10 cellular contexts compared by ENCODE assay signal in genomic region chr1:247906504-247907047, GRCh38. TPM values are rescaled to one million over a fixed set of nuclear protein-coding genes. Genes with fewer than 3 reads are reported as not detected.
DNase-seq lines count a peak whose midpoint lies in the region; ATAC-seq lines count a peak whose summit lies in the region.
"Had no signal": no experiment of that assay in that cellular context is flagged by ENCODE, and none has a peak within 500 bp of the region (broad histone marks: within the 10 kb centered on the region; RNA-seq: fewer than 3 reads in every experiment).

No MANE protein-coding gene starts in this region.

- peak overlapping the region; percentile 61 for H3K4me3 Mint-ChIP-seq in activated CD8-positive, alpha-beta memory T cell treated with anti-CD3 and anti-CD28 coated beads, Interleukin-2, amount 10 ng/mL, durations not matched to agents 7 days and 5 days
- peak overlapping the region; percentile 75 for H3K4me3 Mint-ChIP-seq in stimulated activated effector memory CD8-positive, alpha-beta T cell treated with anti-CD3 and anti-CD28 coated beads, Interleukin-12 subunit alpha, Interleukin-12 subunit beta, amount 100 ng/mL, for 72 hours
- H3K4me3 Mint-ChIP-seq: neural crest cell had no signal

- H3K27ac ChIP-seq in SK-N-MC: peak overlapping the region; percentile 68
- no peak overlapping the region for H3K27ac ChIP-seq in epithelial cell of prostate
- H3K27ac ChIP-seq: C4-2B had no signal

- H3K27ac Mint-ChIP-seq in activated CD8-positive, alpha-beta memory T cell treated with anti-CD3 and anti-CD28 coated beads, Interleukin-2, amount 10 ng/mL, durations not matched to agents 7 days and 5 days: peak overlapping the region; percentile 67
- peak overlapping the region; percentile 93 for H3K27ac Mint-ChIP-seq in stimulated activated effector memory CD8-positive, alpha-beta T cell treated with anti-CD3 and anti-CD28 coated beads, Interleukin-12 subunit alpha, Interleukin-12 subunit beta, amount 100 ng/mL, for 72 hours

- H3K27me3 Mint-ChIP-seq in activated CD8-positive, alpha-beta memory T cell treated with anti-CD3 and anti-CD28 coated beads, Interleukin-2, amount 10 ng/mL, durations not matched to agents 7 days and 5 days: no peaks in the 10 kb centered on the region

- H3K36me3 ChIP-seq in SK-N-MC (ENCODE audit: insufficient read depth, low read length): no peaks in the 10 kb centered on the region

- H3K9me3 ChIP-seq in SK-N-MC (ENCODE audit: low read depth, low read length): no peaks in the 10 kb centered on the region

- H3K9ac ChIP-seq in SK-N-MC (ENCODE audit: insufficient read length): no peak overlapping the region

- ATAC-seq in activated CD8-positive, alpha-beta memory T cell treated with anti-CD3 and anti-CD28 coated beads, Interleukin-2, amount 10 ng/mL, durations not matched to agents 7 days and 5 days: peak; percentile 66
- peak; percentile 83 for ATAC-seq in stimulated activated effector memory CD8-positive, alpha-beta T cell treated with anti-CD3 and anti-CD28 coated beads, Interleukin-12 subunit alpha, Interleukin-12 subunit beta, amount 100 ng/mL, for 72 hours
- ATAC-seq in GM19397 (IDR thresholded peaks at IDR 0.05; ENCODE audit: unreplicated experiment) (no peak), HG03045 (IDR thresholded peaks at IDR 0.05; ENCODE audit: unreplicated experiment) (no peak)

- CTCF ChIA-PET in activated CD8-positive, alpha-beta memory T cell treated with anti-CD3 and anti-CD28 coated beads, Interleukin-2, amount 10 ng/mL, durations not matched to agents 7 days and 5 days (lab: Charles Lee): interaction anchor here (0.7 kb wide), 1 partner anchor 30 kb away, joined by 3 read pairs; no protein-coding TSS in a partner anchor

- no peak for DNase-seq in activated CD8-positive, alpha-beta memory T cell treated with anti-CD3 and anti-CD28 coated beads, Interleukin-2, amount 10 ng/mL, durations not matched to agents 7 days and 5 days
- DNase-seq in activated CD8-positive, alpha-beta memory T cell treated with anti-CD3 and anti-CD28 coated beads for 24 hours: no peak
- DNase-seq in SK-N-MC (ENCODE audit: low read depth, low spot score) (peak; percentile 72), epithelial cell of prostate (ENCODE audit: low read depth, low spot score) (peak; percentile 29)
- DNase-seq in stimulated activated effector memory CD8-positive, alpha-beta T cell treated with anti-CD3 and anti-CD28 coated beads, Interleukin-12 subunit alpha, Interleukin-12 subunit beta, amount 100 ng/mL, for 72 hours (ENCODE audit: low spot score in 2 of 2): no peak
- DNase-seq in NK-92 treated with Interleukin-12 subunit alpha and Interleukin-12 subunit beta, amount 100 ng/mL, for 24 hours (lab: John Stamatoyannopoulos, UW): no peak

- peaks cover 2% of the 10 kb centered on the region for H3K9me3 Mint-ChIP-seq in activated CD8-positive, alpha-beta memory T cell treated with anti-CD3 and anti-CD28 coated beads, Interleukin-2, amount 10 ng/mL, durations not matched to agents 7 days and 5 days (ENCODE audit: low read depth)
- H3K9me3 Mint-ChIP-seq in stimulated activated effector memory CD8-positive, alpha-beta T cell treated with anti-CD3 and anti-CD28 coated beads, Interleukin-12 subunit alpha, Interleukin-12 subunit beta, amount 100 ng/mL, for 72 hours: peaks cover 6% of the 10 kb centered on the region

- H3K36me3 Mint-ChIP-seq in activated CD8-positive, alpha-beta memory T cell treated with anti-CD3 and anti-CD28 coated beads, Interleukin-2, amount 10 ng/mL, durations not matched to agents 7 days and 5 days: no peaks in the 10 kb centered on the region
- H3K36me3 Mint-ChIP-seq in stimulated activated effector memory CD8-positive, alpha-beta T cell treated with anti-CD3 and anti-CD28 coated beads, Interleukin-12 subunit alpha, Interleukin-12 subunit beta, amount 100 ng/mL, for 72 hours: no peaks in the 10 kb centered on the region

- H3K4me1 Mint-ChIP-seq in activated CD8-positive, alpha-beta memory T cell treated with anti-CD3 and anti-CD28 coated beads, Interleukin-2, amount 10 ng/mL, durations not matched to agents 7 days and 5 days: peaks cover 20% of the 10 kb centered on the region
- H3K4me1 Mint-ChIP-seq in stimulated activated effector memory CD8-positive, alpha-beta T cell treated with anti-CD3 and anti-CD28 coated beads, Interleukin-12 subunit alpha, Interleukin-12 subunit beta, amount 100 ng/mL, for 72 hours: peaks cover 33% of the 10 kb centered on the region
- H3K4me1 Mint-ChIP-seq: neural crest cell had no signal

- H3K4me3 ChIP-seq in SK-N-MC: peak overlapping the region; percentile 29

RNA-seq across cellular contexts. Expression of gene OR2W3, which starts 11.2 kb away (rescaled TPM):
- not detected for total RNA-seq in activated CD8-positive, alpha-beta memory T cell treated with anti-CD3 and anti-CD28 coated beads, Interleukin-2, amount 10 ng/mL, durations not matched to agents 7 days and 5 days

RNA-seq across cellular contexts. Expression of gene OR2T8, which starts 13.5 kb away (rescaled TPM):
- total RNA-seq in activated CD8-positive, alpha-beta memory T cell treated with anti-CD3 and anti-CD28 coated beads, Interleukin-2, amount 10 ng/mL, durations not matched to agents 7 days and 5 days: not detected
- total RNA-seq: neural crest cell had no signal

RNA-seq across cellular contexts. Expression of gene OR2AJ1, which starts 18.1 kb away (rescaled TPM):
- not detected for total RNA-seq in activated CD8-positive, alpha-beta memory T cell treated with anti-CD3 and anti-CD28 coated beads, Interleukin-2, amount 10 ng/mL, durations not matched to agents 7 days and 5 days
- total RNA-seq: neural crest cell had no signal

RNA-seq across cellular contexts. Expression of gene OR2L8, which starts 42.1 kb away (rescaled TPM):
- total RNA-seq in activated CD8-positive, alpha-beta memory T cell treated with anti-CD3 and anti-CD28 coated beads, Interleukin-2, amount 10 ng/mL, durations not matched to agents 7 days and 5 days: not detected
- total RNA-seq: neural crest cell had no signal

RNA-seq across cellular contexts. Expression of gene TRIM58, which starts 49.6 kb away (rescaled TPM):
- total RNA-seq in activated CD8-positive, alpha-beta memory T cell treated with anti-CD3 and anti-CD28 coated beads, Interleukin-2, amount 10 ng/mL, durations not matched to agents 7 days and 5 days: under 1 TPM in 1 of 2 experiments, not detected in 1; 0.45 TPM

Comparison
In these comparisons a context has a peak if more than half of its experiments do, and no peak if none do; other contexts are left out.
1. ATAC-seq: peak in activated CD8-positive, alpha-beta memory T cell treated with anti-CD3 and anti-CD28 coated beads, Interleukin-2, amount 10 ng/mL, durations not matched to agents 7 days and 5 days (single experiment) and stimulated activated effector memory CD8-positive, alpha-beta T cell treated with anti-CD3 and anti-CD28 coated beads, Interleukin-12 subunit alpha, Interleukin-12 subunit beta, amount 100 ng/mL, for 72 hours (single experiment); none in GM19397 (single experiment) and HG03045 (single experiment).
2. DNase-seq: peak in SK-N-MC (single experiment) and epithelial cell of prostate (single experiment); none in activated CD8-positive, alpha-beta memory T cell treated with anti-CD3 and anti-CD28 coated beads, Interleukin-2, amount 10 ng/mL, durations not matched to agents 7 days and 5 days (single experiment), activated CD8-positive, alpha-beta memory T cell treated with anti-CD3 and anti-CD28 coated beads for 24 hours (single experiment), stimulated activated effector memory CD8-positive, alpha-beta T cell treated with anti-CD3 and anti-CD28 coated beads, Interleukin-12 subunit alpha, Interleukin-12 subunit beta, amount 100 ng/mL, for 72 hours (0 of 2) and NK-92 treated with Interleukin-12 subunit alpha and Interleukin-12 subunit beta, amount 100 ng/mL, for 24 hours (single experiment).